Comparison of ENCODE assay signal across 2 cellular contexts in the genomic region with DNA sequence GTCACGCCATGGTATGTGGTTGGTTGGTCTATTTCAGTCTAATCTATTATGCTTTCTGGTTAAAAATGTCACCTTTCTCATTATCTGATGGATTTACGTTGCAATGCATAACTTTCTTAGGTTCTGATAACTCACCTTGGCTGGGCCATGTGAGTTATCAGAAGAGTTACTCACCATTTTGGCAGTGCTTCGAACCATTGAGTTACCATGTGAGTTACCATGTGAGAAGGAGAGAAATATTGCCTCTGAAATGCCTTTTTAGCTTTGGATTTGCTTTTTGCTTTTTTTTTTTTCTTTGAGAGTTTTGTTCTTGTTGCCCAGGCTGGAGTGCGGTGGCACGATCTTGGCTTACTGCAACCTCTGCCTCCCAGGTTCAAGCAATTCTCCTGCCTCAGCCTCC.
TF ChIP-seq lines count a peak whose summit lies in the region.

No MANE protein-coding gene starts in this region.

TF ChIP-seq in SK-N-SH, 30 proteins besides CTCF, POLR2A, EP300 and RAD21:
- TF ChIP-seq MEF2A (IDR thresholded peaks at IDR 0.05; ENCODE audit: borderline replicate concordance, low read depth) (no peak), YY1 (IDR thresholded peaks at IDR 0.05; ENCODE audit: low read depth) (no peak), SMC3 (IDR thresholded peaks at IDR 0.05; ENCODE audit: low read depth, low read length) (no peak), CHD2 (IDR thresholded peaks at IDR 0.05; ENCODE audit: low read length, partially characterized antibody) (no peak), FOSL2 (IDR thresholded peaks at IDR 0.05; ENCODE audit: borderline replicate concordance, low read depth) (no peak), EZH2phosphoT487 (IDR thresholded peaks at IDR 0.05; ENCODE audit: borderline replicate concordance, low read depth) (no peak), NFIC (IDR thresholded peaks at IDR 0.05; ENCODE audit: borderline replicate concordance) (no peak), TCF12 (IDR thresholded peaks at IDR 0.05) (no peak)
- TF ChIP-seq, protein P1, sequence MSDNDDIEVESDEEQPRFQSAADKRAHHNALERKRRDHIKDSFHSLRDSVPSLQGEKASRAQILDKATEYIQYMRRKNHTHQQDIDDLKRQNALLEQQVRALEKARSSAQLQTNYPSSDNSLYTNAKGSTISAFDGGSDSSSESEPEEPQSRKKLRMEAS (IDR thresholded peaks at IDR 0.05; ENCODE audit: low read depth): no peak
- TF ChIP-seq, protein P2, sequence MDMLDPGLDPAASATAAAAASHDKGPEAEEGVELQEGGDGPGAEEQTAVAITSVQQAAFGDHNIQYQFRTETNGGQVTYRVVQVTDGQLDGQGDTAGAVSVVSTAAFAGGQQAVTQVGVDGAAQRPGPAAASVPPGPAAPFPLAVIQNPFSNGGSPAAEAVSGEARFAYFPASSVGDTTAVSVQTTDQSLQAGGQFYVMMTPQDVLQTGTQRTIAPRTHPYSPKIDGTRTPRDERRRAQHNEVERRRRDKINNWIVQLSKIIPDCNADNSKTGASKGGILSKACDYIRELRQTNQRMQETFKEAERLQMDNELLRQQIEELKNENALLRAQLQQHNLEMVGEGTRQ (IDR thresholded peaks at IDR 0.05; ENCODE audit: borderline replicate concordance, low read depth, low read length): no peak
- TF ChIP-seq, protein P3, sequence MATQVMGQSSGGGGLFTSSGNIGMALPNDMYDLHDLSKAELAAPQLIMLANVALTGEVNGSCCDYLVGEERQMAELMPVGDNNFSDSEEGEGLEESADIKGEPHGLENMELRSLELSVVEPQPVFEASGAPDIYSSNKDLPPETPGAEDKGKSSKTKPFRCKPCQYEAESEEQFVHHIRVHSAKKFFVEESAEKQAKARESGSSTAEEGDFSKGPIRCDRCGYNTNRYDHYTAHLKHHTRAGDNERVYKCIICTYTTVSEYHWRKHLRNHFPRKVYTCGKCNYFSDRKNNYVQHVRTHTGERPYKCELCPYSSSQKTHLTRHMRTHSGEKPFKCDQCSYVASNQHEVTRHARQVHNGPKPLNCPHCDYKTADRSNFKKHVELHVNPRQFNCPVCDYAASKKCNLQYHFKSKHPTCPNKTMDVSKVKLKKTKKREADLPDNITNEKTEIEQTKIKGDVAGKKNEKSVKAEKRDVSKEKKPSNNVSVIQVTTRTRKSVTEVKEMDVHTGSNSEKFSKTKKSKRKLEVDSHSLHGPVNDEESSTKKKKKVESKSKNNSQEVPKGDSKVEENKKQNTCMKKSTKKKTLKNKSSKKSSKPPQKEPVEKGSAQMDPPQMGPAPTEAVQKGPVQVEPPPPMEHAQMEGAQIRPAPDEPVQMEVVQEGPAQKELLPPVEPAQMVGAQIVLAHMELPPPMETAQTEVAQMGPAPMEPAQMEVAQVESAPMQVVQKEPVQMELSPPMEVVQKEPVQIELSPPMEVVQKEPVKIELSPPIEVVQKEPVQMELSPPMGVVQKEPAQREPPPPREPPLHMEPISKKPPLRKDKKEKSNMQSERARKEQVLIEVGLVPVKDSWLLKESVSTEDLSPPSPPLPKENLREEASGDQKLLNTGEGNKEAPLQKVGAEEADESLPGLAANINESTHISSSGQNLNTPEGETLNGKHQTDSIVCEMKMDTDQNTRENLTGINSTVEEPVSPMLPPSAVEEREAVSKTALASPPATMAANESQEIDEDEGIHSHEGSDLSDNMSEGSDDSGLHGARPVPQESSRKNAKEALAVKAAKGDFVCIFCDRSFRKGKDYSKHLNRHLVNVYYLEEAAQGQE (IDR thresholded peaks at IDR 0.05; ENCODE audit: low read depth, low read length): no peak
- TF ChIP-seq, protein P4, sequence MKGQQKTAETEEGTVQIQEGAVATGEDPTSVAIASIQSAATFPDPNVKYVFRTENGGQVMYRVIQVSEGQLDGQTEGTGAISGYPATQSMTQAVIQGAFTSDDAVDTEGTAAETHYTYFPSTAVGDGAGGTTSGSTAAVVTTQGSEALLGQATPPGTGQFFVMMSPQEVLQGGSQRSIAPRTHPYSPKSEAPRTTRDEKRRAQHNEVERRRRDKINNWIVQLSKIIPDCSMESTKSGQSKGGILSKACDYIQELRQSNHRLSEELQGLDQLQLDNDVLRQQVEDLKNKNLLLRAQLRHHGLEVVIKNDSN (IDR thresholded peaks at IDR 0.05; ENCODE audit: borderline replicate concordance, low read depth): no peak
- TF ChIP-seq, protein P5, sequence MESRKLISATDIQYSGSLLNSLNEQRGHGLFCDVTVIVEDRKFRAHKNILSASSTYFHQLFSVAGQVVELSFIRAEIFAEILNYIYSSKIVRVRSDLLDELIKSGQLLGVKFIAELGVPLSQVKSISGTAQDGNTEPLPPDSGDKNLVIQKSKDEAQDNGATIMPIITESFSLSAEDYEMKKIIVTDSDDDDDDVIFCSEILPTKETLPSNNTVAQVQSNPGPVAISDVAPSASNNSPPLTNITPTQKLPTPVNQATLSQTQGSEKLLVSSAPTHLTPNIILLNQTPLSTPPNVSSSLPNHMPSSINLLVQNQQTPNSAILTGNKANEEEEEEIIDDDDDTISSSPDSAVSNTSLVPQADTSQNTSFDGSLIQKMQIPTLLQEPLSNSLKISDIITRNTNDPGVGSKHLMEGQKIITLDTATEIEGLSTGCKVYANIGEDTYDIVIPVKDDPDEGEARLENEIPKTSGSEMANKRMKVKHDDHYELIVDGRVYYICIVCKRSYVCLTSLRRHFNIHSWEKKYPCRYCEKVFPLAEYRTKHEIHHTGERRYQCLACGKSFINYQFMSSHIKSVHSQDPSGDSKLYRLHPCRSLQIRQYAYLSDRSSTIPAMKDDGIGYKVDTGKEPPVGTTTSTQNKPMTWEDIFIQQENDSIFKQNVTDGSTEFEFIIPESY (IDR thresholded peaks at IDR 0.05; ENCODE audit: borderline replicate concordance, low read depth): no peak

TF ChIP-seq in SK-N-SH treated with all-trans-retinoic acid at 6 μM for 48 hours, 23 proteins besides CTCF, POLR2A, EP300 and RAD21:
- TF ChIP-seq ZFP3 (CRISPR knock-in tag; IDR thresholded peaks at IDR 0.05): no peak
- TF ChIP-seq, protein P6, sequence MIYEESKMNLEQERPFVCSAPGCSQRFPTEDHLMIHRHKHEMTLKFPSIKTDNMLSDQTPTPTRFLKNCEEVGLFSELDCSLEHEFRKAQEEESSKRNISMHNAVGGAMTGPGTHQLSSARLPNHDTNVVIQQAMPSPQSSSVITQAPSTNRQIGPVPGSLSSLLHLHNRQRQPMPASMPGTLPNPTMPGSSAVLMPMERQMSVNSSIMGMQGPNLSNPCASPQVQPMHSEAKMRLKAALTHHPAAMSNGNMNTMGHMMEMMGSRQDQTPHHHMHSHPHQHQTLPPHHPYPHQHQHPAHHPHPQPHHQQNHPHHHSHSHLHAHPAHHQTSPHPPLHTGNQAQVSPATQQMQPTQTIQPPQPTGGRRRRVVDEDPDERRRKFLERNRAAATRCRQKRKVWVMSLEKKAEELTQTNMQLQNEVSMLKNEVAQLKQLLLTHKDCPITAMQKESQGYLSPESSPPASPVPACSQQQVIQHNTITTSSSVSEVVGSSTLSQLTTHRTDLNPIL (CRISPR knock-in tag; IDR thresholded peaks at IDR 0.05; ENCODE audit: low read depth): no peak
- TF ChIP-seq OSR1 (CRISPR knock-in tag; IDR thresholded peaks at IDR 0.05): no peak
- no peak for TF ChIP-seq RARB (CRISPR knock-in tag; IDR thresholded peaks at IDR 0.05)
- TF ChIP-seq BACH2 (CRISPR knock-in tag; IDR thresholded peaks at IDR 0.05; ENCODE audit: borderline replicate concordance): no peak
- TF ChIP-seq, protein P7, sequence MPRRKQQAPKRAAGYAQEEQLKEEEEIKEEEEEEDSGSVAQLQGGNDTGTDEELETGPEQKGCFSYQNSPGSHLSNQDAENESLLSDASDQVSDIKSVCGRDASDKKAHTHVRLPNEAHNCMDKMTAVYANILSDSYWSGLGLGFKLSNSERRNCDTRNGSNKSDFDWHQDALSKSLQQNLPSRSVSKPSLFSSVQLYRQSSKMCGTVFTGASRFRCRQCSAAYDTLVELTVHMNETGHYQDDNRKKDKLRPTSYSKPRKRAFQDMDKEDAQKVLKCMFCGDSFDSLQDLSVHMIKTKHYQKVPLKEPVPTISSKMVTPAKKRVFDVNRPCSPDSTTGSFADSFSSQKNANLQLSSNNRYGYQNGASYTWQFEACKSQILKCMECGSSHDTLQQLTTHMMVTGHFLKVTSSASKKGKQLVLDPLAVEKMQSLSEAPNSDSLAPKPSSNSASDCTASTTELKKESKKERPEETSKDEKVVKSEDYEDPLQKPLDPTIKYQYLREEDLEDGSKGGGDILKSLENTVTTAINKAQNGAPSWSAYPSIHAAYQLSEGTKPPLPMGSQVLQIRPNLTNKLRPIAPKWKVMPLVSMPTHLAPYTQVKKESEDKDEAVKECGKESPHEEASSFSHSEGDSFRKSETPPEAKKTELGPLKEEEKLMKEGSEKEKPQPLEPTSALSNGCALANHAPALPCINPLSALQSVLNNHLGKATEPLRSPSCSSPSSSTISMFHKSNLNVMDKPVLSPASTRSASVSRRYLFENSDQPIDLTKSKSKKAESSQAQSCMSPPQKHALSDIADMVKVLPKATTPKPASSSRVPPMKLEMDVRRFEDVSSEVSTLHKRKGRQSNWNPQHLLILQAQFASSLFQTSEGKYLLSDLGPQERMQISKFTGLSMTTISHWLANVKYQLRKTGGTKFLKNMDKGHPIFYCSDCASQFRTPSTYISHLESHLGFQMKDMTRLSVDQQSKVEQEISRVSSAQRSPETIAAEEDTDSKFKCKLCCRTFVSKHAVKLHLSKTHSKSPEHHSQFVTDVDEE (CRISPR knock-in tag; IDR thresholded peaks at IDR 0.05): no peak
- no peak for TF ChIP-seq CSDC2 (CRISPR knock-in tag; IDR thresholded peaks at IDR 0.05)
- TF ChIP-seq ZC3H10 (CRISPR knock-in tag; IDR thresholded peaks at IDR 0.05): no peak
- TF ChIP-seq GLIS3 (CRISPR knock-in tag; IDR thresholded peaks at IDR 0.05): no peak
- TF ChIP-seq, protein P8, sequence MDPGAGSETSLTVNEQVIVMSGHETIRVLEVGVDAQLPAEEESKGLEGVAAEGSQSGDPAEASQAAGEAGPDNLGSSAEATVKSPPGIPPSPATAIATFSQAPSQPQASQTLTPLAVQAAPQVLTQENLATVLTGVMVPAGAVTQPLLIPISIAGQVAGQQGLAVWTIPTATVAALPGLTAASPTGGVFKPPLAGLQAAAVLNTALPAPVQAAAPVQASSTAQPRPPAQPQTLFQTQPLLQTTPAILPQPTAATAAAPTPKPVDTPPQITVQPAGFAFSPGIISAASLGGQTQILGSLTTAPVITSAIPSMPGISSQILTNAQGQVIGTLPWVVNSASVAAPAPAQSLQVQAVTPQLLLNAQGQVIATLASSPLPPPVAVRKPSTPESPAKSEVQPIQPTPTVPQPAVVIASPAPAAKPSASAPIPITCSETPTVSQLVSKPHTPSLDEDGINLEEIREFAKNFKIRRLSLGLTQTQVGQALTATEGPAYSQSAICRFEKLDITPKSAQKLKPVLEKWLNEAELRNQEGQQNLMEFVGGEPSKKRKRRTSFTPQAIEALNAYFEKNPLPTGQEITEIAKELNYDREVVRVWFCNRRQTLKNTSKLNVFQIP (CRISPR knock-in tag; IDR thresholded peaks at IDR 0.05; ENCODE audit: borderline replicate concordance, low read depth): no peak
TF ChIP-seq in SK-N-SH treated with all-trans-retinoic acid at 6 μM for 48 hours: peak in this region for 0.
